ENCODE assay signal across 1 cellular context in genomic region chr2:42927334-42928160, GRCh38.
TF ChIP-seq lines count a peak whose summit lies in the region.

No MANE protein-coding gene starts in this region.

TF ChIP-seq in K562, 482 proteins besides CTCF, POLR2A, EP300 and RAD21 (continued from another document and continues in another):
- TF ChIP-seq, protein P1, sequence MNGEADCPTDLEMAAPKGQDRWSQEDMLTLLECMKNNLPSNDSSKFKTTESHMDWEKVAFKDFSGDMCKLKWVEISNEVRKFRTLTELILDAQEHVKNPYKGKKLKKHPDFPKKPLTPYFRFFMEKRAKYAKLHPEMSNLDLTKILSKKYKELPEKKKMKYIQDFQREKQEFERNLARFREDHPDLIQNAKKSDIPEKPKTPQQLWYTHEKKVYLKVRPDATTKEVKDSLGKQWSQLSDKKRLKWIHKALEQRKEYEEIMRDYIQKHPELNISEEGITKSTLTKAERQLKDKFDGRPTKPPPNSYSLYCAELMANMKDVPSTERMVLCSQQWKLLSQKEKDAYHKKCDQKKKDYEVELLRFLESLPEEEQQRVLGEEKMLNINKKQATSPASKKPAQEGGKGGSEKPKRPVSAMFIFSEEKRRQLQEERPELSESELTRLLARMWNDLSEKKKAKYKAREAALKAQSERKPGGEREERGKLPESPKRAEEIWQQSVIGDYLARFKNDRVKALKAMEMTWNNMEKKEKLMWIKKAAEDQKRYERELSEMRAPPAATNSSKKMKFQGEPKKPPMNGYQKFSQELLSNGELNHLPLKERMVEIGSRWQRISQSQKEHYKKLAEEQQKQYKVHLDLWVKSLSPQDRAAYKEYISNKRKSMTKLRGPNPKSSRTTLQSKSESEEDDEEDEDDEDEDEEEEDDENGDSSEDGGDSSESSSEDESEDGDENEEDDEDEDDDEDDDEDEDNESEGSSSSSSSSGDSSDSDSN (IDR thresholded peaks at IDR 0.05; ENCODE audit: borderline replicate concordance in 1 of 2, low read depth in 2 of 2, low read length in 2 of 2) = no peak
- TF ChIP-seq, protein P2, sequence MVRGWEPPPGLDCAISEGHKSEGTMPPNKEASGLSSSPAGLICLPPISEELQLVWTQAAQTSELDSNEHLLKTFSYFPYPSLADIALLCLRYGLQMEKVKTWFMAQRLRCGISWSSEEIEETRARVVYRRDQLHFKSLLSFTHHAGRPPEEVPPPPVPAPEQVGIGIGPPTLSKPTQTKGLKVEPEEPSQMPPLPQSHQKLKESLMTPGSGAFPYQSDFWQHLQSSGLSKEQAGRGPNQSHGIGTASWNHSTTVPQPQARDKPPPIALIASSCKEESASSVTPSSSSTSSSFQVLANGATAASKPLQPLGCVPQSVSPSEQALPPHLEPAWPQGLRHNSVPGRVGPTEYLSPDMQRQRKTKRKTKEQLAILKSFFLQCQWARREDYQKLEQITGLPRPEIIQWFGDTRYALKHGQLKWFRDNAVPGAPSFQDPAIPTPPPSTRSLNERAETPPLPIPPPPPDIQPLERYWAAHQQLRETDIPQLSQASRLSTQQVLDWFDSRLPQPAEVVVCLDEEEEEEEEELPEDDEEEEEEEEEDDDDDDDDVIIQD (CRISPR knock-in tag; IDR thresholded peaks at IDR 0.05) = peak; percentile 89
- TF ChIP-seq, protein P3, sequence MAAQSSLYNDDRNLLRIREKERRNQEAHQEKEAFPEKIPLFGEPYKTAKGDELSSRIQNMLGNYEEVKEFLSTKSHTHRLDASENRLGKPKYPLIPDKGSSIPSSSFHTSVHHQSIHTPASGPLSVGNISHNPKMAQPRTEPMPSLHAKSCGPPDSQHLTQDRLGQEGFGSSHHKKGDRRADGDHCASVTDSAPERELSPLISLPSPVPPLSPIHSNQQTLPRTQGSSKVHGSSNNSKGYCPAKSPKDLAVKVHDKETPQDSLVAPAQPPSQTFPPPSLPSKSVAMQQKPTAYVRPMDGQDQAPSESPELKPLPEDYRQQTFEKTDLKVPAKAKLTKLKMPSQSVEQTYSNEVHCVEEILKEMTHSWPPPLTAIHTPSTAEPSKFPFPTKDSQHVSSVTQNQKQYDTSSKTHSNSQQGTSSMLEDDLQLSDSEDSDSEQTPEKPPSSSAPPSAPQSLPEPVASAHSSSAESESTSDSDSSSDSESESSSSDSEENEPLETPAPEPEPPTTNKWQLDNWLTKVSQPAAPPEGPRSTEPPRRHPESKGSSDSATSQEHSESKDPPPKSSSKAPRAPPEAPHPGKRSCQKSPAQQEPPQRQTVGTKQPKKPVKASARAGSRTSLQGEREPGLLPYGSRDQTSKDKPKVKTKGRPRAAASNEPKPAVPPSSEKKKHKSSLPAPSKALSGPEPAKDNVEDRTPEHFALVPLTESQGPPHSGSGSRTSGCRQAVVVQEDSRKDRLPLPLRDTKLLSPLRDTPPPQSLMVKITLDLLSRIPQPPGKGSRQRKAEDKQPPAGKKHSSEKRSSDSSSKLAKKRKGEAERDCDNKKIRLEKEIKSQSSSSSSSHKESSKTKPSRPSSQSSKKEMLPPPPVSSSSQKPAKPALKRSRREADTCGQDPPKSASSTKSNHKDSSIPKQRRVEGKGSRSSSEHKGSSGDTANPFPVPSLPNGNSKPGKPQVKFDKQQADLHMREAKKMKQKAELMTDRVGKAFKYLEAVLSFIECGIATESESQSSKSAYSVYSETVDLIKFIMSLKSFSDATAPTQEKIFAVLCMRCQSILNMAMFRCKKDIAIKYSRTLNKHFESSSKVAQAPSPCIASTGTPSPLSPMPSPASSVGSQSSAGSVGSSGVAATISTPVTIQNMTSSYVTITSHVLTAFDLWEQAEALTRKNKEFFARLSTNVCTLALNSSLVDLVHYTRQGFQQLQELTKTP (IDR thresholded peaks at IDR 0.05; ENCODE audit: low read depth in 1 of 2, partially characterized antibody in 2 of 2) = no peak
- TF ChIP-seq GABPB1 (CRISPR knock-in tag; IDR thresholded peaks at IDR 0.05) (no peak), RUNX1 (IDR thresholded peaks at IDR 0.05; ENCODE audit: low read depth) (no peak), ZNF512 (tag; IDR thresholded peaks at IDR 0.05) (no peak), TAL1 (IDR thresholded peaks at IDR 0.05) (peak; percentile 52; the same call in 1 of the 2 replicates), ZNF589 (CRISPR knock-in tag; IDR thresholded peaks at IDR 0.05; ENCODE audit: low read depth) (no peak), CBFA2T2 (conservative IDR thresholded peaks at IDR 0.05) (peak; percentile 63), MIER1 (IDR thresholded peaks at IDR 0.05; ENCODE audit: low read depth) (no peak), RAD51 (IDR thresholded peaks at IDR 0.05; ENCODE audit: borderline replicate concordance, low read depth) (no peak), STAT5B (CRISPR knock-in tag; IDR thresholded peaks at IDR 0.05) (no peak), EP400 (IDR thresholded peaks at IDR 0.05) (peak; percentile 46), TRIM25 (IDR thresholded peaks at IDR 0.05; ENCODE audit: borderline replicate concordance) (no peak), DIDO1 (tag; IDR thresholded peaks at IDR 0.05; ENCODE audit: low read depth) (no peak), U2AF2 (optimal IDR thresholded peaks at IDR 0.05; ENCODE audit: low read depth, low read length) (no peak), ZNF764 (CRISPR knock-in tag; IDR thresholded peaks at IDR 0.05; ENCODE audit: low read depth) (no peak), STAG1 (CRISPR knock-in tag; IDR thresholded peaks at IDR 0.05; ENCODE audit: borderline replicate concordance) (no peak), MYC (IDR thresholded peaks at IDR 0.05; ENCODE audit: low read depth, low read length) (peak; percentile 43; the same call in 1 of the 2 replicates), MYC (CRISPR knock-in tag; IDR thresholded peaks at IDR 0.05; ENCODE audit: borderline replicate concordance, low read depth) (no peak), E2F3 (CRISPR knock-in tag; IDR thresholded peaks at IDR 0.05) (peak; percentile 92), STAT5A (IDR thresholded peaks at IDR 0.05; ENCODE audit: borderline replicate concordance, low read length) (no peak), PML (IDR thresholded peaks at IDR 0.05; ENCODE audit: low read length) (no peak), ETV6 (IDR thresholded peaks at IDR 0.05; ENCODE audit: borderline replicate concordance in 1 of 2, low read depth in 2 of 2, low read length in 1 of 2) (no peak; a peak in 1 of 4 replicates), ETV6 (CRISPR knock-in tag; IDR thresholded peaks at IDR 0.05; ENCODE audit: borderline replicate concordance) (no peak), SOX6 (IDR thresholded peaks at IDR 0.05) (peak; percentile 76), CC2D1A (IDR thresholded peaks at IDR 0.05) (peak; percentile 41; the same call in 1 of the 2 replicates)
- TF ChIP-seq, protein P4, sequence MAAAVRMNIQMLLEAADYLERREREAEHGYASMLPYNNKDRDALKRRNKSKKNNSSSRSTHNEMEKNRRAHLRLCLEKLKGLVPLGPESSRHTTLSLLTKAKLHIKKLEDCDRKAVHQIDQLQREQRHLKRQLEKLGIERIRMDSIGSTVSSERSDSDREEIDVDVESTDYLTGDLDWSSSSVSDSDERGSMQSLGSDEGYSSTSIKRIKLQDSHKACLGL (CRISPR knock-in tag; IDR thresholded peaks at IDR 0.05; ENCODE audit: borderline replicate concordance, poor library complexity, severe bottlenecking) = no peak
- TF ChIP-seq, protein P5, sequence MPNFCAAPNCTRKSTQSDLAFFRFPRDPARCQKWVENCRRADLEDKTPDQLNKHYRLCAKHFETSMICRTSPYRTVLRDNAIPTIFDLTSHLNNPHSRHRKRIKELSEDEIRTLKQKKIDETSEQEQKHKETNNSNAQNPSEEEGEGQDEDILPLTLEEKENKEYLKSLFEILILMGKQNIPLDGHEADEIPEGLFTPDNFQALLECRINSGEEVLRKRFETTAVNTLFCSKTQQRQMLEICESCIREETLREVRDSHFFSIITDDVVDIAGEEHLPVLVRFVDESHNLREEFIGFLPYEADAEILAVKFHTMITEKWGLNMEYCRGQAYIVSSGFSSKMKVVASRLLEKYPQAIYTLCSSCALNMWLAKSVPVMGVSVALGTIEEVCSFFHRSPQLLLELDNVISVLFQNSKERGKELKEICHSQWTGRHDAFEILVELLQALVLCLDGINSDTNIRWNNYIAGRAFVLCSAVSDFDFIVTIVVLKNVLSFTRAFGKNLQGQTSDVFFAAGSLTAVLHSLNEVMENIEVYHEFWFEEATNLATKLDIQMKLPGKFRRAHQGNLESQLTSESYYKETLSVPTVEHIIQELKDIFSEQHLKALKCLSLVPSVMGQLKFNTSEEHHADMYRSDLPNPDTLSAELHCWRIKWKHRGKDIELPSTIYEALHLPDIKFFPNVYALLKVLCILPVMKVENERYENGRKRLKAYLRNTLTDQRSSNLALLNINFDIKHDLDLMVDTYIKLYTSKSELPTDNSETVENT (CRISPR knock-in tag; IDR thresholded peaks at IDR 0.05) = no peak
- TF ChIP-seq, protein P6, sequence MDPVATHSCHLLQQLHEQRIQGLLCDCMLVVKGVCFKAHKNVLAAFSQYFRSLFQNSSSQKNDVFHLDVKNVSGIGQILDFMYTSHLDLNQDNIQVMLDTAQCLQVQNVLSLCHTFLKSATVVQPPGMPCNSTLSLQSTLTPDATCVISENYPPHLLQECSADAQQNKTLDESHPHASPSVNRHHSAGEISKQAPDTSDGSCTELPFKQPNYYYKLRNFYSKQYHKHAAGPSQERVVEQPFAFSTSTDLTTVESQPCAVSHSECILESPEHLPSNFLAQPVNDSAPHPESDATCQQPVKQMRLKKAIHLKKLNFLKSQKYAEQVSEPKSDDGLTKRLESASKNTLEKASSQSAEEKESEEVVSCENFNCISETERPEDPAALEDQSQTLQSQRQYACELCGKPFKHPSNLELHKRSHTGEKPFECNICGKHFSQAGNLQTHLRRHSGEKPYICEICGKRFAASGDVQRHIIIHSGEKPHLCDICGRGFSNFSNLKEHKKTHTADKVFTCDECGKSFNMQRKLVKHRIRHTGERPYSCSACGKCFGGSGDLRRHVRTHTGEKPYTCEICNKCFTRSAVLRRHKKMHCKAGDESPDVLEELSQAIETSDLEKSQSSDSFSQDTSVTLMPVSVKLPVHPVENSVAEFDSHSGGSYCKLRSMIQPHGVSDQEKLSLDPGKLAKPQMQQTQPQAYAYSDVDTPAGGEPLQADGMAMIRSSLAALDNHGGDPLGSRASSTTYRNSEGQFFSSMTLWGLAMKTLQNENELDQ (CRISPR knock-in tag; IDR thresholded peaks at IDR 0.05; ENCODE audit: borderline replicate concordance) = no peak
- TF ChIP-seq, protein P7, sequence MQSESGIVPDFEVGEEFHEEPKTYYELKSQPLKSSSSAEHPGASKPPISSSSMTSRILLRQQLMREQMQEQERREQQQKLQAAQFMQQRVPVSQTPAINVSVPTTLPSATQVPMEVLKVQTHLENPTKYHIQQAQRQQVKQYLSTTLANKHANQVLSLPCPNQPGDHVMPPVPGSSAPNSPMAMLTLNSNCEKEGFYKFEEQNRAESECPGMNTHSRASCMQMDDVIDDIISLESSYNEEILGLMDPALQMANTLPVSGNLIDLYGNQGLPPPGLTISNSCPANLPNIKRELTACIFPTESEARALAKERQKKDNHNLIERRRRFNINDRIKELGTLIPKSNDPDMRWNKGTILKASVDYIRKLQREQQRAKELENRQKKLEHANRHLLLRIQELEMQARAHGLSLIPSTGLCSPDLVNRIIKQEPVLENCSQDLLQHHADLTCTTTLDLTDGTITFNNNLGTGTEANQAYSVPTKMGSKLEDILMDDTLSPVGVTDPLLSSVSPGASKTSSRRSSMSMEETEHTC (IDR thresholded peaks at IDR 0.05) = no peak
- TF ChIP-seq, protein P8, sequence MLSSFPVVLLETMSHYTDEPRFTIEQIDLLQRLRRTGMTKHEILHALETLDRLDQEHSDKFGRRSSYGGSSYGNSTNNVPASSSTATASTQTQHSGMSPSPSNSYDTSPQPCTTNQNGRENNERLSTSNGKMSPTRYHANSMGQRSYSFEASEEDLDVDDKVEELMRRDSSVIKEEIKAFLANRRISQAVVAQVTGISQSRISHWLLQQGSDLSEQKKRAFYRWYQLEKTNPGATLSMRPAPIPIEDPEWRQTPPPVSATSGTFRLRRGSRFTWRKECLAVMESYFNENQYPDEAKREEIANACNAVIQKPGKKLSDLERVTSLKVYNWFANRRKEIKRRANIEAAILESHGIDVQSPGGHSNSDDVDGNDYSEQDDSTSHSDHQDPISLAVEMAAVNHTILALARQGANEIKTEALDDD (IDR thresholded peaks at IDR 0.05) = peak; percentile 27; the same call in 1 of the 2 replicates
- TF ChIP-seq, protein P9, sequence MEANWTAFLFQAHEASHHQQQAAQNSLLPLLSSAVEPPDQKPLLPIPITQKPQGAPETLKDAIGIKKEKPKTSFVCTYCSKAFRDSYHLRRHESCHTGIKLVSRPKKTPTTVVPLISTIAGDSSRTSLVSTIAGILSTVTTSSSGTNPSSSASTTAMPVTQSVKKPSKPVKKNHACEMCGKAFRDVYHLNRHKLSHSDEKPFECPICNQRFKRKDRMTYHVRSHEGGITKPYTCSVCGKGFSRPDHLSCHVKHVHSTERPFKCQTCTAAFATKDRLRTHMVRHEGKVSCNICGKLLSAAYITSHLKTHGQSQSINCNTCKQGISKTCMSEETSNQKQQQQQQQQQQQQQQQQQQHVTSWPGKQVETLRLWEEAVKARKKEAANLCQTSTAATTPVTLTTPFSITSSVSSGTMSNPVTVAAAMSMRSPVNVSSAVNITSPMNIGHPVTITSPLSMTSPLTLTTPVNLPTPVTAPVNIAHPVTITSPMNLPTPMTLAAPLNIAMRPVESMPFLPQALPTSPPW (CRISPR knock-in tag; IDR thresholded peaks at IDR 0.05) = peak; percentile 99
